Comparison of ENCODE assay signal across 15 cellular contexts in genomic region chr2:141062016-141062415, GRCh38.
DNase-seq lines count a peak whose midpoint lies in the region; ATAC-seq and TF ChIP-seq lines count a peak whose summit lies in the region.
"Had no signal": no experiment of that assay in that cellular context is flagged by ENCODE, and none has a peak within 500 bp of the region (broad histone marks: within the 10 kb centered on the region; RNA-seq: fewer than 3 reads in every experiment).

No MANE protein-coding gene starts in this region.

- no peaks in the 10 kb centered on the region for H4K20me1 ChIP-seq in MM.1S (ENCODE audit: insufficient read depth, low read length)

- H3K36me3 ChIP-seq in BE2C (no peaks in the 10 kb centered on the region), MM.1S (replicated peaks; ENCODE audit: insufficient read depth, low read length) (no peaks in the 10 kb centered on the region), right atrium auricular region (no peaks in the 10 kb centered on the region)

- H3K79me2 ChIP-seq in MM.1S (ENCODE audit: low read length) = no peaks in the 10 kb centered on the region

- H3K4me3 ChIP-seq in BE2C (ENCODE audit: low read depth, low read length) (no peak overlapping the region), MM.1S (ENCODE audit: low read length) (no peak overlapping the region), right atrium auricular region (no peak overlapping the region)

- no peak for ATAC-seq in GM19463 (IDR thresholded peaks at IDR 0.05; ENCODE audit: unreplicated experiment)

- no peak overlapping the region for H2AFZ ChIP-seq in MM.1S (ENCODE audit: low read length)

- H3K27ac ChIP-seq in MM.1S (ENCODE audit: low read length) = no peak overlapping the region
- no peak overlapping the region for H3K27ac ChIP-seq in right atrium auricular region

- TF ChIP-seq CTCF in BE2C (IDR thresholded peaks at IDR 0.05; ENCODE audit: low read depth, low read length) (no peak), MM.1S (IDR thresholded peaks at IDR 0.05; ENCODE audit: low read length) (no peak), right atrium auricular region (IDR thresholded peaks at IDR 0.05) (no peak)

- H3K9me2 ChIP-seq in MM.1S (replicated peaks; ENCODE audit: insufficient read depth, low read length) = no peaks in the 10 kb centered on the region

- H3K4me1 ChIP-seq in BE2C (peaks cover 3% of the 10 kb centered on the region; the same call in 1 of the 2 replicates), MM.1S (ENCODE audit: low read length) (no peaks in the 10 kb centered on the region), right atrium auricular region (no peaks in the 10 kb centered on the region)
- H3K4me1 ChIP-seq: Caco-2 had no signal

- DNase-seq in BE2C (peak; percentile 5), NCI-H446 treated with DMSO at 0.1 percent for 48 hours (lab: John Stamatoyannopoulos, UW) (peak; percentile 58), medulla oblongata (ENCODE audit: extremely low spot score) (peak; percentile 53), MM.1S (no peak), DMS114 treated with DMSO at 0.1 percent for 48 hours (lab: John Stamatoyannopoulos, UW; ENCODE audit: unreplicated experiment) (no peak), right atrium auricular region (ENCODE audit: low spot score) (no peak)
- DNase-seq: 8988T; Caco-2; CD4-positive, CD25-positive, alpha-beta regulatory T cell; CD8-positive, alpha-beta memory T cell; DMS153; DMS79; GF-D8; H9 had no signal

- H3K9me3 ChIP-seq in BE2C = no peaks in the 10 kb centered on the region
- H3K9me3 ChIP-seq in MM.1S (replicated peaks; ENCODE audit: insufficient read depth, low read length) = no peaks in the 10 kb centered on the region
- no peaks in the 10 kb centered on the region for H3K9me3 ChIP-seq in right atrium auricular region
- H3K9me3 ChIP-seq: Caco-2 had no signal

- no peak overlapping the region for H3K9ac ChIP-seq in MM.1S (ENCODE audit: low read length)

- H3F3A ChIP-seq in MM.1S (ENCODE audit: insufficient read depth, low read length) = no peaks in the 10 kb centered on the region

- H3K4me2 ChIP-seq in MM.1S (ENCODE audit: low read depth, low read length) = no peak overlapping the region

- no peaks in the 10 kb centered on the region for H3K27me3 ChIP-seq in BE2C
- no peaks in the 10 kb centered on the region for H3K27me3 ChIP-seq in MM.1S (replicated peaks; ENCODE audit: insufficient read depth, low read length)
- no peaks in the 10 kb centered on the region for H3K27me3 ChIP-seq in right atrium auricular region

Comparison
In these comparisons a context has a peak if more than half of its experiments do, and no peak if none do; other contexts are left out.
1. DNase-seq: peak in BE2C (single experiment), NCI-H446 treated with DMSO at 0.1 percent for 48 hours (single experiment) and medulla oblongata (single experiment); none in MM.1S (single experiment), DMS114 treated with DMSO at 0.1 percent for 48 hours (single experiment) and right atrium auricular region (single experiment).